In genomic region chr5:180313677-180314076, GRCh38 we compare ENCODE assay signal across 1 cellular context.
TF ChIP-seq lines count a peak whose summit lies in the region.

No MANE protein-coding gene starts in this region.

TF ChIP-seq in GM23338, 12 proteins besides CTCF, POLR2A, EP300 and RAD21 (continued from another document):
- TF ChIP-seq ZNF462 (CRISPR knock-in tag; IDR thresholded peaks at IDR 0.05) (no peak), ZNF114 (CRISPR knock-in tag; IDR thresholded peaks at IDR 0.05) (no peak), POLR2AphosphoS5 (IDR thresholded peaks at IDR 0.05; ENCODE audit: low read depth) (no peak; the same call in 1 of the 2 replicates), CREB1 (CRISPR knock-in tag; IDR thresholded peaks at IDR 0.05; ENCODE audit: low read depth) (no peak), JUNB (IDR thresholded peaks at IDR 0.05; ENCODE audit: unreplicated experiment) (no peak), REST (IDR thresholded peaks at IDR 0.05; ENCODE audit: unreplicated experiment) (no peak)
